Comparison of ENCODE assay signal across 1 cellular context in genomic region chr10:31919010-31919409, GRCh38.
TF ChIP-seq lines count a peak whose summit lies in the region.

No MANE protein-coding gene starts in this region.

TF ChIP-seq in HepG2, 621 proteins besides CTCF, POLR2A, EP300 and RAD21:
- TF ChIP-seq ELF1 (CRISPR knock-in tag; IDR thresholded peaks at IDR 0.05) (no peak), ZNF33A (CRISPR knock-in tag; IDR thresholded peaks at IDR 0.05; ENCODE audit: borderline replicate concordance) (no peak), TERF1 (CRISPR knock-in tag; IDR thresholded peaks at IDR 0.05) (no peak), JUND (CRISPR knock-in tag; IDR thresholded peaks at IDR 0.05) (no peak), ZNF558 (CRISPR knock-in tag; IDR thresholded peaks at IDR 0.05; ENCODE audit: borderline replicate concordance) (no peak), GRHL1 (CRISPR knock-in tag; conservative IDR thresholded peaks at IDR 0.05) (no peak), GMEB2 (CRISPR knock-in tag; IDR thresholded peaks at IDR 0.05; ENCODE audit: low read depth) (no peak), ELF4 (CRISPR knock-in tag; IDR thresholded peaks at IDR 0.05; ENCODE audit: borderline replicate concordance) (no peak), NKX3-1 (CRISPR knock-in tag; IDR thresholded peaks at IDR 0.05) (no peak), HNF4A (CRISPR knock-in tag; IDR thresholded peaks at IDR 0.05) (no peak), ZNF749 (CRISPR knock-in tag; IDR thresholded peaks at IDR 0.05; ENCODE audit: borderline replicate concordance) (no peak), HMGXB4 (CRISPR knock-in tag; IDR thresholded peaks at IDR 0.05; ENCODE audit: borderline replicate concordance in 1 of 2, low read depth in 1 of 2) (no peak)
